8 cellular contexts compared by ENCODE assay signal in genomic region chrX:47191331-47191730, GRCh38. TPM values are rescaled to one million over a fixed set of nuclear protein-coding genes. Genes with fewer than 3 reads are reported as not detected.
DNase-seq lines count a peak whose midpoint lies in the region; ATAC-seq and TF ChIP-seq lines count a peak whose summit lies in the region.

No MANE protein-coding gene starts in this region.

- H3K9me2 ChIP-seq in HCT116 (ENCODE audit: insufficient read depth) = no peaks in the 10 kb centered on the region

- POLR2A ChIA-PET in HCT116 (lab: Charles Lee) = interaction anchor here (0.6 to 2.0 kb wide), 3 partner anchors 46 to 865 kb away, joined by 4 to 7 read pairs (median 5); partner anchors contain the start of gene RBM10

- H3K4me2 ChIP-seq in HCT116 (ENCODE audit: low read length) = peak overlapping the region; percentile 82

- ATAC-seq in HCT116 (peak; percentile 12; the same call in 1 of the 2 replicates), HG03159 (IDR thresholded peaks at IDR 0.05; ENCODE audit: unreplicated experiment) (no peak), HG03457 (IDR thresholded peaks at IDR 0.05; ENCODE audit: unreplicated experiment) (no peak)

- H3K9ac ChIP-seq in HCT116 (ENCODE audit: low read length) (peak overlapping the region; percentile 82), adipocyte (ENCODE audit: low read length) (peak overlapping the region; percentile 83)

- DNase-seq in HCT116 (ENCODE audit: low read depth, low spot score) (peak; percentile 13), SJSA1 (ENCODE audit: low read depth in 1 of 2, low spot score in 2 of 2) (peak in 1 of 2 experiments; percentile 15), adipocyte (ENCODE audit: low read depth) (peak; percentile 43), kidney tubule cell (ENCODE audit: low spot score) (peak; percentile 59)
- DNase-seq in stimulated activated CD8-positive, alpha-beta memory T cell treated with anti-CD3 and anti-CD28 coated beads, Interleukin-12 subunit alpha, Interleukin-12 subunit beta, amount 100 ng/mL, for 1 hour (ENCODE audit: low read depth) = peak; percentile 22

- H3K27ac ChIP-seq in 22Rv1 (peak overlapping the region; percentile 73), HCT116 (ENCODE audit: low read depth, low read length) (peak overlapping the region; percentile 79), SJSA1 (no peak overlapping the region)

- H3K4me3 ChIP-seq in HCT116 (replicated peaks in 1 of 2; ENCODE audit: low read depth in 1 of 2, low read length in 2 of 2) = peak overlapping the region; percentile 67 to 75
- peak overlapping the region; percentile 50 for H3K4me3 ChIP-seq in SJSA1
- H3K4me3 ChIP-seq in adipocyte (ENCODE audit: low read length) = peak overlapping the region; percentile 83

- no peaks in the 10 kb centered on the region for H3K9me3 ChIP-seq in HCT116 (ENCODE audit: control insufficient read depth in 1 of 2, insufficient read depth in 1 of 2, low read depth in 1 of 2, low read length in 2 of 2)
- no peaks in the 10 kb centered on the region for H3K9me3 ChIP-seq in SJSA1 (replicated peaks)
- H3K9me3 ChIP-seq in adipocyte (ENCODE audit: control insufficient read depth, low read length) = no peaks in the 10 kb centered on the region

- intact Hi-C loops in HCT116 (cut with micrococcal nuclease) = loop anchor here (5.0 to 10.0 kb wide), 4 partner anchors 171 to 836 kb away; partner anchors contain the start of gene ZNF41

- no peak for TF ChIP-seq POLR2A in HCT116 (IDR thresholded peaks at IDR 0.05; ENCODE audit: borderline replicate concordance, extremely low read depth, insufficient read depth, insufficient read length)

- H3K27me3 ChIP-seq in HCT116 (ENCODE audit: insufficient read depth, low read length) (no peaks in the 10 kb centered on the region), SJSA1 (replicated peaks) (no peaks in the 10 kb centered on the region), adipocyte (replicated peaks; ENCODE audit: control insufficient read depth, insufficient read depth, low read length) (peaks cover 7% of the 10 kb centered on the region)

- H3K36me3 ChIP-seq in HCT116 (ENCODE audit: control insufficient read depth in 1 of 2, insufficient read depth in 2 of 2, low read length in 2 of 2) (no peaks in the 10 kb centered on the region), SJSA1 (peaks cover 18% of the 10 kb centered on the region), adipocyte (ENCODE audit: control insufficient read depth, insufficient read depth, low read length, severe bottlenecking) (peaks cover 10% of the 10 kb centered on the region)

- TF ChIP-seq CTCF in 22Rv1 (IDR thresholded peaks at IDR 0.05) (no peak), HCT116 (IDR thresholded peaks at IDR 0.05 in 2 of 3, conservative IDR thresholded peaks at IDR 0.05 in 1 of 3; ENCODE audit: borderline replicate concordance in 1 of 3, insufficient read depth in 1 of 3, low read depth in 2 of 3, low read length in 2 of 3) (no peak)

- H3K4me1 ChIP-seq in HCT116 (ENCODE audit: control insufficient read depth in 1 of 2, insufficient read depth in 2 of 2, low read length in 2 of 2) (peaks cover 7 to 26% of the 10 kb centered on the region in 2 experiments; a peak in 3 of 4 replicates), SJSA1 (replicated peaks) (peaks cover 15% of the 10 kb centered on the region), adipocyte (ENCODE audit: control insufficient read depth, insufficient read depth, low read length) (peaks cover 24% of the 10 kb centered on the region)

- RAD21 ChIA-PET in HCT116 (lab: Charles Lee; ENCODE audit: low non-redundant PET in 1 of 2, low total read pairs in 2 of 2, uncharacterized antibody in 2 of 2, unreplicated experiment in 2 of 2) = no interaction called here

- no peak for TF ChIP-seq RAD21 in HCT116 (IDR thresholded peaks at IDR 0.05; ENCODE audit: low read depth)

- CTCF ChIA-PET in HCT116 (lab: Charles Lee) = interaction anchor here (1.0 to 1.7 kb wide), 5 partner anchors 42 to 350 kb away, joined by 3 to 11 read pairs (median 4); partner anchors contain the start of genes NDUFB11 and RBM10

- BruUV-seq in HCT116 (replicated peaks; lab: Mats Ljungman, UMichigan) = no TSS peak

- no peak overlapping the region for H2AFZ ChIP-seq in HCT116 (ENCODE audit: low read depth, low read length, poor library complexity, severe bottlenecking)

- peaks cover 42% of the 10 kb centered on the region for H3K79me2 ChIP-seq in HCT116 (ENCODE audit: insufficient read depth, low read length)

- H4K20me1 ChIP-seq in HCT116 (ENCODE audit: insufficient read depth) = no peaks in the 10 kb centered on the region

TF ChIP-seq in HCT116, 20 proteins besides CTCF, POLR2A, EP300 and RAD21:
- TF ChIP-seq TCF7L2 (IDR thresholded peaks at IDR 0.05; ENCODE audit: borderline replicate concordance, extremely low read depth, insufficient read depth, insufficient read length) = peak; percentile 27
- TF ChIP-seq FOSL1 (IDR thresholded peaks at IDR 0.05; ENCODE audit: low read depth) = no peak
TF ChIP-seq in HCT116: peak in this region for 1.

RNA-seq across cellular contexts. Expression of gene UBA1, which starts 2.3 kb away (rescaled TPM):
- 275 TPM for total RNA-seq in HCT116 (2021; ENCODE audit: unreplicated experiment)
- polyA plus RNA-seq in HCT116 (2012) = 267 and 276 TPM in 2 replicates
- total RNA-seq in SJSA1 (2014; rRNA removed; shearing (Covaris generic)) = 144 and 184 TPM in 2 replicates

RNA-seq across cellular contexts. Expression of gene CDK16, which starts 27.1 kb away (rescaled TPM):
- 131 TPM for total RNA-seq in HCT116 (2021; ENCODE audit: unreplicated experiment)
- 156 and 181 TPM in 2 replicates for polyA plus RNA-seq in HCT116 (2012)
- 97.5 and 105 TPM in 2 replicates for total RNA-seq in SJSA1 (2014; rRNA removed; shearing (Covaris generic))

RNA-seq across cellular contexts. Expression of gene USP11, which starts 41.5 kb away (rescaled TPM):
- 62.0 TPM for total RNA-seq in HCT116 (2021; ENCODE audit: unreplicated experiment)
- 87.7 and 102 TPM in 2 replicates for polyA plus RNA-seq in HCT116 (2012)
- total RNA-seq in SJSA1 (2014; rRNA removed; shearing (Covaris generic)) = 36.6 and 39.5 TPM in 2 replicates

RNA-seq across cellular contexts. Expression of gene RBM10, which starts 46.3 kb away (rescaled TPM):
- total RNA-seq in HCT116 (2021; ENCODE audit: unreplicated experiment) = 56.9 TPM
- polyA plus RNA-seq in HCT116 (2012) = 67.3 and 69.3 TPM in 2 replicates
- 41.6 and 61.6 TPM in 2 replicates for total RNA-seq in SJSA1 (2014; rRNA removed; shearing (Covaris generic))

RNA-seq across cellular contexts. Expression of gene NDUFB11, which starts 46.8 kb away (rescaled TPM):
- 78.9 TPM for total RNA-seq in HCT116 (2021; ENCODE audit: unreplicated experiment)
- polyA plus RNA-seq in HCT116 (2012) = 116 and 123 TPM in 2 replicates
- 77.4 and 115 TPM in 2 replicates for total RNA-seq in SJSA1 (2014; rRNA removed; shearing (Covaris generic))
